23 cellular contexts compared by ENCODE assay signal in the genomic region with DNA sequence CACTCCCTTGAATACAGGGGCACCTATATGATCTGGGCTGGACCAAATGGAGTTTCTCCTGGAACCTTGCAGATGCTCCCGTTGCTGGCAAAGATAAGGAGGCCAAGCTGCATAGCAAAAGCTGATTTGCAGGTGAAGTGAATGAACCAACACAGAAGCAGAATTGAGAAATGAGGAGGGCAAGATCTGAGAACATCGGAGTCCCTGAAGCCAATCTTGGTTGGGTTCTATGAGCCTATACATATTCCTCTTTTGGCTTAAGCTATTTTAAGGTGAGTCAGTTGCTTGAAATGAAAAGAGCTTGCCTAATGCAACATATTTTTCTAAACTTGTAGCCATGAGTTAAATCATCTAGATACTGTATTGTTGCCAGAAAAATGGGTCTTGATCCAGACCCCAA. TPM values are rescaled to one million over a fixed set of nuclear protein-coding genes. Genes with fewer than 3 reads are reported as not detected.
DNase-seq lines count a peak whose midpoint lies in the region; ATAC-seq lines count a peak whose summit lies in the region.
"Had no signal": no experiment of that assay in that cellular context is flagged by ENCODE, and none has a peak within 500 bp of the region (broad histone marks: within the 10 kb centered on the region; RNA-seq: fewer than 3 reads in every experiment).

No MANE protein-coding gene starts in this region.

- ATAC-seq in activated CD8-positive, alpha-beta memory T cell treated with anti-CD3 and anti-CD28 coated beads, Interleukin-2, amount 10 ng/mL, durations not matched to agents 7 days and 5 days, result no peak
- ATAC-seq in central memory CD8-positive, alpha-beta T cell (replicated peaks; ENCODE audit: extremely low read depth, poor library complexity, severe bottlenecking), result no peak
- no peak for ATAC-seq in stimulated activated naive B cell treated with anti-CD40 and anti-IgM and Interleukin-4, amounts not matched to agents 10 μg/mL and 1 μg/mL and 100 μg/mL, for 72 hours (replicated peaks)
- ATAC-seq: SK-N-SH treated with all-trans-retinoic acid at 6 μM for 48 hours had no signal

- peaks cover 17% of the 10 kb centered on the region for H3K4me1 Mint-ChIP-seq in activated CD8-positive, alpha-beta memory T cell treated with anti-CD3 and anti-CD28 coated beads, Interleukin-2, amount 10 ng/mL, durations not matched to agents 7 days and 5 days
- H3K4me1 Mint-ChIP-seq in central memory CD8-positive, alpha-beta T cell, result peaks cover 19% of the 10 kb centered on the region
- H3K4me1 Mint-ChIP-seq in stimulated activated naive B cell treated with anti-CD40 and anti-IgM and Interleukin-4, amounts not matched to agents 10 μg/mL and 1 μg/mL and 100 μg/mL, for 72 hours, result peaks cover 41 to 45% of the 10 kb centered on the region in 2 donors

- no peaks in the 10 kb centered on the region for H3K27me3 ChIP-seq in Karpas-422 (ENCODE audit: low read length)
- H3K27me3 ChIP-seq: BE2C had no signal

- peak overlapping the region; percentile 95 for H3K27ac ChIP-seq in Karpas-422 (ENCODE audit: low read length)
- H3K27ac ChIP-seq: PC-9, RWPE1 had no signal

- peak overlapping the region; percentile 22; the same call in 1 of the 2 replicates for H3K4me3 ChIP-seq in Karpas-422 (ENCODE audit: low read length)
- H3K4me3 ChIP-seq: PC-9 had no signal

- no peaks in the 10 kb centered on the region for H3K9me2 ChIP-seq in Karpas-422 (replicated peaks; ENCODE audit: insufficient read depth, low read length)

- H3K4me3 Mint-ChIP-seq in activated CD8-positive, alpha-beta memory T cell treated with anti-CD3 and anti-CD28 coated beads, Interleukin-2, amount 10 ng/mL, durations not matched to agents 7 days and 5 days, result no peak overlapping the region
- no peak overlapping the region for H3K4me3 Mint-ChIP-seq in central memory CD8-positive, alpha-beta T cell
- H3K4me3 Mint-ChIP-seq in stimulated activated naive B cell treated with anti-CD40 and anti-IgM and Interleukin-4, amounts not matched to agents 10 μg/mL and 1 μg/mL and 100 μg/mL, for 72 hours, result no peak overlapping the region
- H3K4me3 Mint-ChIP-seq: CD4-positive, alpha-beta T cell; H9 had no signal

- H3K27ac Mint-ChIP-seq in activated CD8-positive, alpha-beta memory T cell treated with anti-CD3 and anti-CD28 coated beads, Interleukin-2, amount 10 ng/mL, durations not matched to agents 7 days and 5 days, result no peak overlapping the region
- H3K27ac Mint-ChIP-seq in central memory CD8-positive, alpha-beta T cell (ENCODE audit: low read depth), result peak overlapping the region; percentile 41
- H3K27ac Mint-ChIP-seq in stimulated activated naive B cell treated with anti-CD40 and anti-IgM and Interleukin-4, amounts not matched to agents 10 μg/mL and 1 μg/mL and 100 μg/mL, for 72 hours, result peak overlapping the region; percentile 9
- H3K27ac Mint-ChIP-seq: CD4-positive, alpha-beta T cell had no signal

- H3K4me2 ChIP-seq in Karpas-422 (ENCODE audit: low read depth, low read length, poor library complexity, severe bottlenecking), result peak overlapping the region; percentile 87
- H3K4me2 ChIP-seq: PC-9 had no signal

- peak overlapping the region; percentile 39 for H3K9ac ChIP-seq in Karpas-422 (ENCODE audit: low read length)

- H3K4me1 ChIP-seq in Karpas-422 (ENCODE audit: low read length), result peaks cover 65% of the 10 kb centered on the region
- H3K4me1 ChIP-seq: BE2C had no signal

- CTCF ChIA-PET in activated CD8-positive, alpha-beta memory T cell treated with anti-CD3 and anti-CD28 coated beads, Interleukin-2, amount 10 ng/mL, durations not matched to agents 7 days and 5 days (lab: Charles Lee), result interaction anchor here (1.1 to 5.1 kb wide), 4 partner anchors 10 to 62 kb away, joined by 3 to 26 read pairs (median 12); no protein-coding TSS in a partner anchor

- DNase-seq in activated CD8-positive, alpha-beta memory T cell treated with anti-CD3 and anti-CD28 coated beads, Interleukin-2, amount 10 ng/mL, durations not matched to agents 7 days and 5 days, result peak; percentile 28
- no peak for DNase-seq in activated CD8-positive, alpha-beta memory T cell treated with anti-CD3 and anti-CD28 coated beads for 24 hours
- DNase-seq in Karpas-422 (peak; percentile 58), pons (ENCODE audit: low spot score) (no peak), NCI-H1436 (lab: John Stamatoyannopoulos, UW) (no peak), NCI-H146 treated with DMSO at 0.1 percent for 48 hours (lab: John Stamatoyannopoulos, UW; ENCODE audit: unreplicated experiment) (no peak)
- no peak for DNase-seq in central memory CD8-positive, alpha-beta T cell (ENCODE audit: low spot score in 2 of 2)
- no peak for DNase-seq in stimulated activated naive B cell treated with anti-CD40 and anti-IgM and Interleukin-4, amounts not matched to agents 10 μg/mL and 1 μg/mL and 100 μg/mL, for 72 hours
- DNase-seq: 8988T; BE2C; CD4-positive, alpha-beta T cell; DMS153; EL; H9; NCI-H1092; NCI-H1694; NCI-H2081 treated with DMSO at 0.1 percent for 48 hours; NCI-H510A; NCI-H774; PC-9; SIG-M5 had no signal

- H3K36me3 ChIP-seq in Karpas-422 (ENCODE audit: insufficient read depth, low read length), result no peaks in the 10 kb centered on the region
- H3K36me3 ChIP-seq: BE2C had no signal

- H4K20me1 ChIP-seq in Karpas-422 (ENCODE audit: insufficient read depth, low read depth, low read length), result no peaks in the 10 kb centered on the region

- no peaks in the 10 kb centered on the region for H3K9me3 Mint-ChIP-seq in activated CD8-positive, alpha-beta memory T cell treated with anti-CD3 and anti-CD28 coated beads, Interleukin-2, amount 10 ng/mL, durations not matched to agents 7 days and 5 days (ENCODE audit: low read depth)
- no peaks in the 10 kb centered on the region for H3K9me3 Mint-ChIP-seq in central memory CD8-positive, alpha-beta T cell
- no peaks in the 10 kb centered on the region for H3K9me3 Mint-ChIP-seq in stimulated activated naive B cell treated with anti-CD40 and anti-IgM and Interleukin-4, amounts not matched to agents 10 μg/mL and 1 μg/mL and 100 μg/mL, for 72 hours
- H3K9me3 Mint-ChIP-seq: H9 had no signal

- no peaks in the 10 kb centered on the region for H3K36me3 Mint-ChIP-seq in activated CD8-positive, alpha-beta memory T cell treated with anti-CD3 and anti-CD28 coated beads, Interleukin-2, amount 10 ng/mL, durations not matched to agents 7 days and 5 days
- H3K36me3 Mint-ChIP-seq in central memory CD8-positive, alpha-beta T cell (ENCODE audit: insufficient read depth), result peaks cover 2% of the 10 kb centered on the region
- H3K36me3 Mint-ChIP-seq in stimulated activated naive B cell treated with anti-CD40 and anti-IgM and Interleukin-4, amounts not matched to agents 10 μg/mL and 1 μg/mL and 100 μg/mL, for 72 hours, result peaks cover 4 to 7% of the 10 kb centered on the region in 2 donors

- H3K27me3 Mint-ChIP-seq in activated CD8-positive, alpha-beta memory T cell treated with anti-CD3 and anti-CD28 coated beads, Interleukin-2, amount 10 ng/mL, durations not matched to agents 7 days and 5 days, result peaks cover 6% of the 10 kb centered on the region
- no peaks in the 10 kb centered on the region for H3K27me3 Mint-ChIP-seq in central memory CD8-positive, alpha-beta T cell
- H3K27me3 Mint-ChIP-seq in stimulated activated naive B cell treated with anti-CD40 and anti-IgM and Interleukin-4, amounts not matched to agents 10 μg/mL and 1 μg/mL and 100 μg/mL, for 72 hours, result no peaks in the 10 kb centered on the region
- H3K27me3 Mint-ChIP-seq: CD4-positive, alpha-beta T cell had no signal

- no peaks in the 10 kb centered on the region for H3K9me3 ChIP-seq in Karpas-422 (ENCODE audit: low read length)
- H3K9me3 ChIP-seq: BE2C had no signal

- H3K79me2 ChIP-seq in Karpas-422 (ENCODE audit: low read length), result no peaks in the 10 kb centered on the region

- H2AFZ ChIP-seq in Karpas-422 (ENCODE audit: low read length), result peak overlapping the region; percentile 5; the same call in 1 of the 2 replicates
- H2AFZ ChIP-seq: PC-9 had no signal

RNA-seq across cellular contexts. Expression of a gene that starts 23.5 kb away (rescaled TPM):
- total RNA-seq in activated CD8-positive, alpha-beta memory T cell treated with anti-CD3 and anti-CD28 coated beads, Interleukin-2, amount 10 ng/mL, durations not matched to agents 7 days and 5 days, result 10 to 100 TPM; 76.8 to 83.3 TPM
- total RNA-seq in Karpas-422 (2014; rRNA removed; shearing (Covaris generic); ENCODE audit: low replicate concordance), result 74.0 and 107 TPM in 2 replicates

Comparison
In these comparisons a context has a peak if more than half of its experiments do, and no peak if none do; other contexts are left out.
1. DNase-seq: peak in activated CD8-positive, alpha-beta memory T cell treated with anti-CD3 and anti-CD28 coated beads, Interleukin-2, amount 10 ng/mL, durations not matched to agents 7 days and 5 days (single experiment) and Karpas-422 (single experiment); none in activated CD8-positive, alpha-beta memory T cell treated with anti-CD3 and anti-CD28 coated beads for 24 hours (single experiment), central memory CD8-positive, alpha-beta T cell (0 of 2), stimulated activated naive B cell treated with anti-CD40 and anti-IgM and Interleukin-4, amounts not matched to agents 10 μg/mL and 1 μg/mL and 100 μg/mL, for 72 hours (single experiment), pons (single experiment), NCI-H1436 (single experiment) and NCI-H146 treated with DMSO at 0.1 percent for 48 hours (single experiment).